Comparison of ENCODE assay signal across 8 cellular contexts in the genomic region with DNA sequence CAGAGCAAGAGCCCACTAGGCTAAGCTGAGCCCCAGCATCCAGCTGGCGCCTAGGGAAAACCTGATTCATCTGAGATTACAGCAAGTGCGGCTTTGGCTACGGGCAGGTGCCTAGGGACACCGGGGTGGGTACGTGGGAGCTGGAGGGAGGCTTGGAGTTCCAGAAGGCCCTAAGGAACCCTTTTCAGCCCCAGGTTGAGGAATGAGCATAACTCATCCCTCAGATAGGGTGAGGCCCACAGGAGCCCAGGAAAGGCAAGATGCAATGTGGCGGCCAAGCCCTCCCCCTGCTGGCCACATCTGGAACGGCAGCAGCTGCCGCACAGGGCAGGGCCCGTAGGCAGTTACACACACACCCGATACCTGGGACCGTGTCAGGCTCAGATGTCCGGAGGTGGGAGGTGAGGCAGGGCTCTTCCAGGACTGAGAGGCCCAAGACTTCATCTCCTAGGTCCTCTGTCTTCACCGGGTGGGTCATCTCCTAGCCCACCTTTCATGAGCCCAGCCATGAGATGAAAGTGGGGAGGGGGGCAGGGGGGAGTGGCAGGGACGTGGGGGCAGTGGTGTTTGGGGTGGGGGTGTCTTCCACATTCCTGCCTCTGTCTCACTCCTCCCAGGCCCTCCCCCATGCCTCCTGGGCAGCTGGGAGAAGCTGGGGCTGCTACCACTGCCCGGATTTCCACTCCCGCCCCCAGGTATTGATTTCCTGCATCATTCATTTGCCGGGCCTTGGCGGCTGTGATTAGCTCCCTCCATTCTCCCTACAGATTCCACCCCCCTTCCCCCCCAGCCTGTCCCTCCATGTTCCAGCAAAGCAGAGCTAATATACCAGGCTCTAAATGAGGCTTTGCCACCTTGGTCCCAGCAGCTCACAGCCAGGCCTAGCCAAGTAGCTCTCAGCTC. TPM values are rescaled to one million over a fixed set of nuclear protein-coding genes. Genes with fewer than 3 reads are reported as not detected.
DNase-seq lines count a peak whose midpoint lies in the region; ATAC-seq and TF ChIP-seq lines count a peak whose summit lies in the region.

No MANE protein-coding gene starts in this region.

- H3K9me3 ChIP-seq in spleen = no peaks in the 10 kb centered on the region

- ATAC-seq in GM19035 (IDR thresholded peaks at IDR 0.05; ENCODE audit: unreplicated experiment) (peak; percentile 52), HG03565 (IDR thresholded peaks at IDR 0.05; ENCODE audit: unreplicated experiment) (no peak)

- H3K4me3 ChIP-seq in AG09309 (ENCODE audit: control insufficient read depth, low read depth, low read length) = no peak overlapping the region
- H3K4me3 ChIP-seq in astrocyte of the cerebellum (ENCODE audit: low read depth, low read length) = no peak overlapping the region
- no peak overlapping the region for H3K4me3 ChIP-seq in spleen

- H3K4me1 ChIP-seq in spleen = peaks cover 6 to 33% (median 23%) of the 10 kb centered on the region in 6 donors

- peaks cover 0 to 52% (median 36%) of the 10 kb centered on the region in 7 donors for H3K27me3 ChIP-seq in spleen (replicated peaks in 1 of 7)

- in situ Hi-C loops in astrocyte of the cerebellum (cut with HindIII; ENCODE audit: low sequenced_read_pairs) = no loop called here

- H3K27ac ChIP-seq in spleen = no peak overlapping the region

- peak; percentile 98 for TF ChIP-seq CTCF in AG09309 (IDR thresholded peaks at IDR 0.05; ENCODE audit: control insufficient read depth, insufficient read depth, low read depth, low read length, missing control alignments)
- peak; percentile 96 for TF ChIP-seq CTCF in astrocyte of the cerebellum (IDR thresholded peaks at IDR 0.05; ENCODE audit: low read depth, low read length, missing control alignments)
- peak; percentile 95 to 99 (median 98) for TF ChIP-seq CTCF in spleen (IDR thresholded peaks at IDR 0.05 in 8 of 11, conservative IDR thresholded peaks at IDR 0.05 in 3 of 11)

- DNase-seq in AG09309 (ENCODE audit: low read depth) (no peak), NCI-H1092 treated with DMSO at 0.1 percent for 48 hours (lab: John Stamatoyannopoulos, UW) (peak; percentile 47), T1000 (lab: John Stamatoyannopoulos, UW) (peak; percentile 69), astrocyte of the cerebellum (ENCODE audit: low read depth) (no peak), hippocampal formation (lab: John Stamatoyannopoulos, UW) (peak; percentile 56 to 71), spleen (peak; percentile 94)

- 32 to 54% (median 36%) methylated on average over 11 to 18 of the region's 18 CpGs for WGBS in spleen, 5 donors

- H3K36me3 ChIP-seq in spleen = no peaks in the 10 kb centered on the region

- TF ChIP-seq POLR2A in spleen (IDR thresholded peaks at IDR 0.05) = no peak

- intact Hi-C loops in spleen (cut with DNase I; ENCODE audit: low total_unique reads) = loop anchor here (5.0 kb wide), 2 partner anchors 205 to 370 kb away; no protein-coding TSS in a partner anchor

RNA-seq across cellular contexts. Expression of gene MDGA1, which starts 5.5 kb away (rescaled TPM):
- total RNA-seq in spleen = 10 to 100 TPM in 6 of 7 donors, 1 to 10 TPM in 1; 1.7 to 33.8 (median 12.0) TPM
- 1 to 10 TPM in 2 of 3 donors, under 1 TPM in 1; 0.51 to 2.9 (median 2.4) TPM for polyA plus RNA-seq in spleen

Comparison
In these comparisons a context has a peak if more than half of its experiments do, and no peak if none do; other contexts are left out.
1. DNase-seq: peak in NCI-H1092 treated with DMSO at 0.1 percent for 48 hours (single experiment), T1000 (single experiment), hippocampal formation (2 of 2) and spleen (single experiment); none in AG09309 (single experiment) and astrocyte of the cerebellum (single experiment).
2. Peak in every context shown above with its lines, with median percentiles within 50 percentile points of each other: CTCF ChIP-seq.